Comparison of ENCODE assay signal across 1 cellular context in genomic region chr10:62562795-62563194, GRCh38.
TF ChIP-seq lines count a peak whose summit lies in the region.

No MANE protein-coding gene starts in this region.

TF ChIP-seq in IMR-90, 13 proteins besides CTCF, POLR2A, EP300 and RAD21:
- TF ChIP-seq MAZ (IDR thresholded peaks at IDR 0.05; ENCODE audit: borderline replicate concordance, low read depth, low read length) (no peak), MXI1 (IDR thresholded peaks at IDR 0.05; ENCODE audit: borderline replicate concordance, low read depth, low read length) (no peak), BHLHE40 (IDR thresholded peaks at IDR 0.05; ENCODE audit: low read depth, low read length) (no peak), USF2 (IDR thresholded peaks at IDR 0.05; ENCODE audit: low read depth, low read length) (no peak), ELK1 (IDR thresholded peaks at IDR 0.05; ENCODE audit: borderline replicate concordance, low read depth, low read length) (no peak), NFE2L2 (IDR thresholded peaks at IDR 0.05; ENCODE audit: low read depth, low read length) (no peak), SMC3 (IDR thresholded peaks at IDR 0.05; ENCODE audit: low read depth, low read length) (no peak), CHD1 (IDR thresholded peaks at IDR 0.05; ENCODE audit: low read depth, low read length) (no peak), RCOR1 (IDR thresholded peaks at IDR 0.05; ENCODE audit: insufficient replicate concordance, low read length) (no peak), CEBPB (IDR thresholded peaks at IDR 0.05; ENCODE audit: low read depth, low read length) (no peak), RFX5 (IDR thresholded peaks at IDR 0.05; ENCODE audit: low read depth, low read length) (no peak), MAFK (IDR thresholded peaks at IDR 0.05; ENCODE audit: low read depth, low read length) (no peak), FOS (IDR thresholded peaks at IDR 0.05; ENCODE audit: low read depth, low read length) (no peak)
TF ChIP-seq in IMR-90: peak in this region for 0.
